In the genomic region with DNA sequence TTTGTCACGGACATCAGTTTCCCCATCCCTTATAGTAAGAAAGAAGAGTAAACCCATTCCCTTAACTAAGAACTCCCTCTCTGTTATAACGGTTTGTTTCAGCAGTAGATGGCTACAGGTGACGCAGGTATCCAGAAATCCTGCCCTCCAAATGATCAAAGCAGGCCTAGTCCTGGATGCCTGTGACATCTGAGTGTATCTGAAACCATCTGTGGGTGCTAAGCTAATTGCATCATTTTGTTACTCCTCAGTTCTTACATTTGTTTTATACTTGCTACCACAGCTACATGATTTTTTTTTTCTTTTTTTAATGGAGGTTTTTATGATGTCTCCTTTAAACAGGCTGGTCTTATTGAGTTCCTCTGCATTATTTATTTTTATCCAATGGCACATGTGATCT, we compare ENCODE assay signal across 21 cellular contexts. TPM values are rescaled to one million over a fixed set of nuclear protein-coding genes. Genes with fewer than 3 reads are reported as not detected.
DNase-seq lines count a peak whose midpoint lies in the region; ATAC-seq and TF ChIP-seq lines count a peak whose summit lies in the region.
"Had no signal": no experiment of that assay in that cellular context is flagged by ENCODE, and none has a peak within 500 bp of the region (broad histone marks: within the 10 kb centered on the region; RNA-seq: fewer than 3 reads in every experiment).

No MANE protein-coding gene starts in this region.

- H3K27me3 Mint-ChIP-seq in naive thymus-derived CD4-positive, alpha-beta T cell, result no peaks in the 10 kb centered on the region
- H3K27me3 Mint-ChIP-seq: dendritic cell treated with granulocyte-macrophage colony-stimulating factor and Interleukin-4, amounts not matched to agents 40 ng/mL and 50 ng/mL, for 4 days had no signal

- DNase-seq in left ventricle myocardium inferior (no peak), right atrium auricular region (ENCODE audit: low spot score) (no peak), activated gamma-delta T cell (lab: John Stamatoyannopoulos, UW) (no peak)
- no peak for DNase-seq in naive thymus-derived CD4-positive, alpha-beta T cell
- DNase-seq in stimulated activated CD4-positive, alpha-beta T cell treated with anti-CD3 and anti-CD28 coated beads, Interleukin-12 subunit alpha, Interleukin-12 subunit beta, amount 100 ng/mL, for 4 hours, result no peak
- DNase-seq: amygdala; DMS53; GDM1; glutamatergic neuron; H7; NCI-H1417; NCI-H524; posterior cingulate gyrus; stimulated activated CD4-positive, alpha-beta T cell treated with anti-CD3 and anti-CD28 coated beads, Interleukin-1b, Interleukin-23, amount 100 ng/mL, for 48 hours had no signal

- no peaks in the 10 kb centered on the region for H3K27me3 ChIP-seq in left ventricle myocardium inferior (ENCODE audit: low read depth)
- H3K27me3 ChIP-seq in right atrium auricular region, result no peaks in the 10 kb centered on the region
- H3K27me3 ChIP-seq in naive thymus-derived CD4-positive, alpha-beta T cell (ENCODE audit: control insufficient read depth in 2 of 2, insufficient read depth in 2 of 2, low read length in 2 of 2), result no peaks in the 10 kb centered on the region

- peaks cover 0 to 18% (median 8%) of the 10 kb centered on the region in 5 donors for H3K36me3 Mint-ChIP-seq in naive thymus-derived CD4-positive, alpha-beta T cell
- H3K36me3 Mint-ChIP-seq: mesothelial cell of epicardium; stimulated activated memory B cell treated with anti-CD40 and anti-IgM and Interleukin-4, amounts not matched to agents 10 μg/mL and 1 μg/mL and 100 μg/mL, for 72 hours had no signal

- H3K9me3 ChIP-seq in left ventricle myocardium inferior (replicated peaks) (no peaks in the 10 kb centered on the region), right atrium auricular region (no peaks in the 10 kb centered on the region)
- H3K9me3 ChIP-seq in naive thymus-derived CD4-positive, alpha-beta T cell (ENCODE audit: control insufficient read depth in 2 of 3, low read length in 3 of 3), result no peaks in the 10 kb centered on the region
- H3K9me3 ChIP-seq: thoracic aorta had no signal

- H3K27ac Mint-ChIP-seq in naive thymus-derived CD4-positive, alpha-beta T cell, result peak overlapping the region in 8 of 9 donors; percentile 14 to 88 (median 82)
- H3K27ac Mint-ChIP-seq: dendritic cell treated with granulocyte-macrophage colony-stimulating factor and Interleukin-4, amounts not matched to agents 40 ng/mL and 50 ng/mL, for 4 days; mesothelial cell of epicardium; stimulated activated memory B cell treated with anti-CD40 and anti-IgM and Interleukin-4, amounts not matched to agents 10 μg/mL and 1 μg/mL and 100 μg/mL, for 72 hours had no signal

- TF ChIP-seq CTCF in left ventricle myocardium inferior (IDR thresholded peaks at IDR 0.05; ENCODE audit: borderline replicate concordance) (no peak), right atrium auricular region (IDR thresholded peaks at IDR 0.05) (no peak), VCaP (conservative IDR thresholded peaks at IDR 0.05) (no peak)

- no peak for ATAC-seq in naive thymus-derived CD4-positive, alpha-beta T cell
- no peak for ATAC-seq in GM19328 (IDR thresholded peaks at IDR 0.05; ENCODE audit: unreplicated experiment)
- ATAC-seq: stimulated activated memory B cell treated with anti-CD40 and anti-IgM and Interleukin-4, amounts not matched to agents 10 μg/mL and 1 μg/mL and 100 μg/mL, for 72 hours had no signal

- no peak overlapping the region for H3K4me3 ChIP-seq in left ventricle myocardium inferior
- no peak overlapping the region for H3K4me3 ChIP-seq in right atrium auricular region
- no peak overlapping the region for H3K4me3 ChIP-seq in naive thymus-derived CD4-positive, alpha-beta T cell (ENCODE audit: low read length)
- H3K4me3 ChIP-seq: thoracic aorta had no signal

- H3K4me1 Mint-ChIP-seq in naive thymus-derived CD4-positive, alpha-beta T cell, result peaks cover 66 to 93% (median 88%) of the 10 kb centered on the region in 7 donors
- H3K4me1 Mint-ChIP-seq: stimulated activated memory B cell treated with anti-CD40 and anti-IgM and Interleukin-4, amounts not matched to agents 10 μg/mL and 1 μg/mL and 100 μg/mL, for 72 hours had no signal

- H3K4me1 ChIP-seq in left ventricle myocardium inferior (peaks cover 84% of the 10 kb centered on the region), right atrium auricular region (peaks cover 0 to 41% of the 10 kb centered on the region in 2 donors)
- H3K4me1 ChIP-seq in naive thymus-derived CD4-positive, alpha-beta T cell (ENCODE audit: control insufficient read depth in 2 of 2, insufficient read depth in 2 of 2, low read length in 2 of 2), result peaks cover 29 to 59% of the 10 kb centered on the region in 2 donors

- H3K9me3 Mint-ChIP-seq in naive thymus-derived CD4-positive, alpha-beta T cell, result no peaks in the 10 kb centered on the region
- H3K9me3 Mint-ChIP-seq: activated T-helper 2 cell treated with anti-CD3 and anti-CD28 coated beads, Interferon-gamma antibody, Interleukin-2, Interleukin-4, amounts not matched to agents 10 μg/mL and 5 μg/mL and 100 μg/mL, durations not matched to agents 14 hours and 24 hours and 36 hours; dendritic cell treated with granulocyte-macrophage colony-stimulating factor and Interleukin-4, amounts not matched to agents 40 ng/mL and 50 ng/mL, for 4 days; mesothelial cell of epicardium; stimulated activated memory B cell treated with anti-CD40 and anti-IgM and Interleukin-4, amounts not matched to agents 10 μg/mL and 1 μg/mL and 100 μg/mL, for 72 hours had no signal

- CTCF ChIA-PET in naive thymus-derived CD4-positive, alpha-beta T cell (lab: Charles Lee), result interaction anchor here (0.6 to 3.6 kb wide), 2 partner anchors 9 to 23 kb away, joined by 3 to 18 read pairs; no protein-coding TSS in a partner anchor

- H3K4me3 Mint-ChIP-seq in naive thymus-derived CD4-positive, alpha-beta T cell, result peak overlapping the region in 5 of 10 donors; percentile 18 to 75 (median 67)
- H3K4me3 Mint-ChIP-seq: dendritic cell treated with granulocyte-macrophage colony-stimulating factor and Interleukin-4, amounts not matched to agents 40 ng/mL and 50 ng/mL, for 4 days; mesothelial cell of epicardium; stimulated activated memory B cell treated with anti-CD40 and anti-IgM and Interleukin-4, amounts not matched to agents 10 μg/mL and 1 μg/mL and 100 μg/mL, for 72 hours had no signal

- POLR2A ChIA-PET in naive thymus-derived CD4-positive, alpha-beta T cell (lab: Charles Lee), result interaction anchor here (0.8 kb wide), 1 partner anchor 15 kb away, joined by 3 read pairs; no protein-coding TSS in a partner anchor

- no peaks in the 10 kb centered on the region for H3K36me3 ChIP-seq in left ventricle myocardium inferior
- no peaks in the 10 kb centered on the region for H3K36me3 ChIP-seq in right atrium auricular region
- no peaks in the 10 kb centered on the region for H3K36me3 ChIP-seq in naive thymus-derived CD4-positive, alpha-beta T cell (ENCODE audit: control insufficient read depth in 2 of 3, insufficient read depth in 3 of 3, low read length in 3 of 3)
- H3K36me3 ChIP-seq: thoracic aorta had no signal

- intact Hi-C loops in left ventricle myocardium inferior (cut with micrococcal nuclease), result no loop called here
- intact Hi-C loops in naive thymus-derived CD4-positive, alpha-beta T cell (cut with micrococcal nuclease), result no loop called here

- H3K27ac ChIP-seq in left ventricle myocardium inferior (replicated peaks) (peak overlapping the region; percentile 88), right atrium auricular region (no peak overlapping the region), VCaP (peak overlapping the region; percentile 24; the same call in 1 of the 2 replicates)
- peak overlapping the region; percentile 34 for H3K27ac ChIP-seq in naive thymus-derived CD4-positive, alpha-beta T cell (ENCODE audit: low read depth, low read length)
- H3K27ac ChIP-seq: thoracic aorta had no signal

RNA-seq across cellular contexts. Expression of a gene that starts 55.1 kb away (rescaled TPM):
- 133 TPM for total RNA-seq in left ventricle myocardium inferior
- 10 to 100 TPM; 50.4 to 62.6 TPM for total RNA-seq in right atrium auricular region
- 100 to 1,000 TPM; 114 to 253 (median 218) TPM for total RNA-seq in naive thymus-derived CD4-positive, alpha-beta T cell
- 10 to 100 TPM; 71.5 to 84.6 TPM for polyA plus RNA-seq in naive thymus-derived CD4-positive, alpha-beta T cell

Comparison
In these comparisons a context has a peak if more than half of its experiments do, and no peak if none do; other contexts are left out.
1. H3K27ac ChIP-seq: peak in left ventricle myocardium inferior (single experiment), VCaP (single experiment) and naive thymus-derived CD4-positive, alpha-beta T cell (single experiment); none in right atrium auricular region (0 of 2).